ENCODE assay signal across 8 cellular contexts in the genomic region with DNA sequence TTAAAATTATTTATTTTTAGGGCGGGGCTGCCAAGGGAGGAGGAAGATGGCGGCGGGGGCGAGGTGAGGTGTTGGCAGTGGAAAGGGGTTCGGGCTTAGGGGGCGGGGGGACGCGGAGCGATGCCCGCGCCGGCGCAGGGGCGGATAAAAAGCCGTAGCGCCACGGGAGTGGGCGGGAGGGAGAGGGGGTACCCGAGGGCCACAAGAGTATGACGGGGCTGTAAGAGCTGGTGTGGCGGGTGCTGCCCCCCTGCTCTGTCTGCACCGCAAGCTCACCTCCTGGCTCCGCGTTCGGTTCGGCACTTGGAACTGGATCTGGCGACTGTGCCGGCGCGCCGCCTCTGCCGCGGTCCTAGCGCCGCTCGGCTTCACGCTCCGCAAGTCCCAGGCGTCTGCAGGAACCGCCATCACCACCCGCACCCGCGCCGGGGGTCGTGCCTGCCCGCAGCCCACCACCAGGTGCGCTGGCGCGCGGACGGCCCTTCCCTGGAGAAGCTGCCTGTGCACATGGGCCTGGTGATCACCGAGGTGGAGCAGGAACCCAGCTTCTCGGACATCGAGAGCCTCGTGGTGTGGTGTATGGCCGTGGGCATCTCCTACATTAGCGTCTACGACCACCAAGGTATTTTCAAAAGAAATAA.
DNase-seq lines count a peak whose midpoint lies in the region; ATAC-seq lines count a peak whose summit lies in the region.

No MANE protein-coding gene starts in this region.

- H3K9me3 Mint-ChIP-seq in activated T-cell treated with anti-CD3 and anti-CD28 coated beads, Interleukin-2, amount 50 U/mL, for 24 hours: no peaks in the 10 kb centered on the region
- H3K9me3 Mint-ChIP-seq in T-cell: no peaks in the 10 kb centered on the region
- peaks cover 0 to 9% (median 0%) of the 10 kb centered on the region in 9 donors for H3K9me3 Mint-ChIP-seq in naive thymus-derived CD8-positive, alpha-beta T cell

- no peak for DNase-seq in activated T-cell treated with anti-CD3 and anti-CD28 coated beads, Interleukin-2, amount 50 U/mL, for 24 hours
- DNase-seq in activated T-cell treated with anti-CD3 and anti-CD28 coated beads, Interleukin-2, amount 50 U/mL, for 1 hour: no peak
- no peak for DNase-seq in T-cell
- peak; percentile 34 for DNase-seq in fibroblast of the conjunctiva (ENCODE audit: low read depth)
- no peak for DNase-seq in naive thymus-derived CD8-positive, alpha-beta T cell
- no peak for DNase-seq in central memory CD4-positive, alpha-beta T cell

- peak overlapping the region; percentile 51 for H3K4me3 Mint-ChIP-seq in activated T-cell treated with anti-CD3 and anti-CD28 coated beads, Interleukin-2, amount 50 U/mL, for 24 hours
- peak overlapping the region in 2 of 3 donors; percentile 7 to 49 for H3K4me3 Mint-ChIP-seq in T-cell
- H3K4me3 Mint-ChIP-seq in naive thymus-derived CD8-positive, alpha-beta T cell: peak overlapping the region; percentile 2 to 65 (median 47)

- CTCF ChIA-PET in T-cell (lab: Charles Lee): no interaction called here

- H3K36me3 Mint-ChIP-seq in activated T-cell treated with anti-CD3 and anti-CD28 coated beads, Interleukin-2, amount 50 U/mL, for 24 hours (ENCODE audit: low read depth): no peaks in the 10 kb centered on the region
- no peaks in the 10 kb centered on the region for H3K36me3 Mint-ChIP-seq in T-cell
- no peaks in the 10 kb centered on the region for H3K36me3 Mint-ChIP-seq in naive thymus-derived CD8-positive, alpha-beta T cell

- H3K27me3 Mint-ChIP-seq in activated T-cell treated with anti-CD3 and anti-CD28 coated beads, Interleukin-2, amount 50 U/mL, for 24 hours: peaks cover 59% of the 10 kb centered on the region
- peaks cover 30 to 40% of the 10 kb centered on the region in 2 donors for H3K27me3 Mint-ChIP-seq in T-cell
- H3K27me3 Mint-ChIP-seq in naive thymus-derived CD8-positive, alpha-beta T cell: peaks cover 24 to 71% (median 41%) of the 10 kb centered on the region in 5 donors

- ATAC-seq in HG03159 (IDR thresholded peaks at IDR 0.05; ENCODE audit: unreplicated experiment) (peak; percentile 81), T-cell (replicated peaks in 1 of 4) (peak in 2 of 4 experiments; percentile 44 to 62), GM18519 (IDR thresholded peaks at IDR 0.05; ENCODE audit: low FRiP score, unreplicated experiment) (no peak)
- peak; percentile 44 to 56 for ATAC-seq in naive thymus-derived CD8-positive, alpha-beta T cell

- POLR2A ChIA-PET in T-cell (lab: Charles Lee): no interaction called here
- POLR2A ChIA-PET in naive thymus-derived CD8-positive, alpha-beta T cell (lab: Charles Lee): no interaction called here

- no peak overlapping the region for H3K27ac Mint-ChIP-seq in activated T-cell treated with anti-CD3 and anti-CD28 coated beads, Interleukin-2, amount 50 U/mL, for 24 hours
- H3K27ac Mint-ChIP-seq in T-cell: no peak overlapping the region
- H3K27ac Mint-ChIP-seq in naive thymus-derived CD8-positive, alpha-beta T cell: no peak overlapping the region

- peaks cover 7% of the 10 kb centered on the region for H3K4me1 Mint-ChIP-seq in activated T-cell treated with anti-CD3 and anti-CD28 coated beads, Interleukin-2, amount 50 U/mL, for 24 hours (ENCODE audit: low read depth)
- H3K4me1 Mint-ChIP-seq in T-cell: peaks cover 0 to 9% (median 7%) of the 10 kb centered on the region in 3 donors
- H3K4me1 Mint-ChIP-seq in naive thymus-derived CD8-positive, alpha-beta T cell: peaks cover 0 to 8% (median 5%) of the 10 kb centered on the region in 4 donors
